In the genomic region with DNA sequence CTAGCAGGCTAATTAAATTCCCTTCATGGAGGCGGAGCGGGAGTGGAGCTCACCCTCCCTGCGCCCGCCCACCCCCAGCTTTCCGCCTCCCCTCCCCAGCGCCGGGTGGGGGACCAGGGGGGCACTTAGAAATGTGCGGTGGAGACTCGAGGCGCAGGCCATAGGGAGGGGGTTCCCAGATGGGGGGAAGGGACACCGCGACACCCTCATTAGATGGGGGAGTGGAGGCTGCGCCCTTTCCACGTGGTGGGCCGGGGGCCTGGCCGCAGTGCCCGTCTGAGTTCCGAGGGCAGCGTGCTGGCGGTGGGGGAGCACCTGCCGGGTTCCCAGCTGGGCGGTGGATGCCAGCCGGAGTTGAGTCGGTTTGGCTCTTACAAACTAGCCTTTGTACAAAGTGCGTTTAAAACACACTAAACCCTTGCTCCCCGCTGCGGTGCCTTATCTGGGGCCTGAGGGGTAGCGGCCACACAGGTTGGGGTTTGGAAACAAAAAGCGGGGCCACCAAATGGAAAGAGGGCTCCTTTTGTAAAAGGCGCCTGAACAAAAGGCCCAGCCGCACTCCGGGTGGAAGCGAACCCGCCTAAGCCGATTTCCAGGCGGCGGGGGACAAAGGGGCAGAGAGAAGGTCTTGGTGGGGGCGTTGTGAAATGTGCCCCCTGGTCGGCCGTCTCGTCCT, we compare ENCODE assay signal across 1 cellular context.
TF ChIP-seq lines count a peak whose summit lies in the region.

No MANE protein-coding gene starts in this region.

TF ChIP-seq in H1, 55 proteins besides CTCF, POLR2A, EP300 and RAD21 (continued from another document):
- TF ChIP-seq E2F6 (IDR thresholded peaks at IDR 0.05) (0 out of 2 replicates have a peak, but pooled peaks have one; percentile 22), MAX (IDR thresholded peaks at IDR 0.05) (peak; percentile 89), CHD2 (IDR thresholded peaks at IDR 0.05; ENCODE audit: low read length) (no peak)
